Comparison of ENCODE assay signal across 13 cellular contexts in genomic region chr6:170269151-170269872, GRCh38. TPM values are rescaled to one million over a fixed set of nuclear protein-coding genes. Genes with fewer than 3 reads are reported as not detected.
DNase-seq lines count a peak whose midpoint lies in the region; ATAC-seq and TF ChIP-seq lines count a peak whose summit lies in the region.
"Had no signal": no experiment of that assay in that cellular context is flagged by ENCODE, and none has a peak within 500 bp of the region (broad histone marks: within the 10 kb centered on the region; RNA-seq: fewer than 3 reads in every experiment).

No MANE protein-coding gene starts in this region.

- no peak for TF ChIP-seq RAD21 in IMR-90 (IDR thresholded peaks at IDR 0.05; ENCODE audit: low read length)

- H4K20me1 ChIP-seq in IMR-90 (ENCODE audit: insufficient read depth, low read length) = no peaks in the 10 kb centered on the region
- H4K20me1 ChIP-seq in smooth muscle cell (ENCODE audit: low read depth) = no peaks in the 10 kb centered on the region

- 65% methylated on average over 7 of the region's 23 CpGs; no CpG with 5 or more reads in 1 of the 2 experiments for WGBS in IMR-90 (ENCODE audit: extremely low coverage in 2 of 2, insufficient read length in 1 of 2), 2 experiments
- 63% methylated on average over 23 of the region's 23 CpGs for WGBS in smooth muscle cell (ENCODE audit: low lambda C conversion rate)

- CTCF ChIA-PET in IMR-90 (lab: Yijun Ruan, JAX) = interaction anchor here (1.0 kb wide), 1 partner anchor 9 kb away, joined by 3 read pairs; no protein-coding TSS in a partner anchor
- CTCF ChIA-PET in CD8-positive, alpha-beta T cell (lab: Charles Lee) = no interaction called here

- TF ChIP-seq CTCF in IMR-90 (conservative IDR thresholded peaks at IDR 0.05; ENCODE audit: low read depth, low read length) (no peak), smooth muscle cell (IDR thresholded peaks at IDR 0.05; ENCODE audit: borderline replicate concordance, insufficient read depth, poor library complexity, severe bottlenecking) (no peak)
- no peak for TF ChIP-seq CTCF in CD8-positive, alpha-beta T cell (IDR thresholded peaks at IDR 0.05)

- H3K36me3 ChIP-seq in IMR-90 (ENCODE audit: control insufficient read depth, insufficient read depth, low read length) (no peaks in the 10 kb centered on the region), smooth muscle cell (ENCODE audit: low read depth) (no peaks in the 10 kb centered on the region)
- no peaks in the 10 kb centered on the region for H3K36me3 ChIP-seq in CD8-positive, alpha-beta T cell (ENCODE audit: insufficient read depth, low read length)

- H3K9ac ChIP-seq in IMR-90 (ENCODE audit: low read depth, low read length) (no peak overlapping the region), smooth muscle cell (ENCODE audit: low read depth) (no peak overlapping the region)

- no peak overlapping the region for H3K14ac ChIP-seq in IMR-90 (replicated peaks; ENCODE audit: low read depth, low read length)

- H3K36me3 Mint-ChIP-seq in CD8-positive, alpha-beta T cell = peaks cover 10% of the 10 kb centered on the region

- no peaks in the 10 kb centered on the region for H3K79me2 ChIP-seq in smooth muscle cell (ENCODE audit: low read depth)

- no peak overlapping the region for H4K5ac ChIP-seq in IMR-90 (ENCODE audit: low read depth, low read length)

- no peak overlapping the region for H3K4ac ChIP-seq in IMR-90 (ENCODE audit: low read depth, low read length)

- H2AFZ ChIP-seq in IMR-90 (replicated peaks; ENCODE audit: low read length, poor library complexity) (peak overlapping the region; percentile 9), smooth muscle cell (ENCODE audit: low read depth) (no peak overlapping the region)

- in situ Hi-C loops in IMR-90 (cut with MboI; ENCODE audit: low sequenced_read_pairs) = no loop called here

- no peak overlapping the region for H2BK20ac ChIP-seq in IMR-90 (ENCODE audit: low read depth, low read length)

- H3K27ac ChIP-seq in IMR-90 (ENCODE audit: insufficient read depth, low read length) = peak overlapping the region; percentile 17; the same call in 1 of the 2 replicates
- H3K27ac ChIP-seq in smooth muscle cell (ENCODE audit: low read depth) = no peak overlapping the region
- no peak overlapping the region for H3K27ac ChIP-seq in CD8-positive, alpha-beta T cell (ENCODE audit: low read depth, low read length)

- H3K4me1 ChIP-seq in IMR-90 (ENCODE audit: control insufficient read depth, insufficient read depth, low read length) (peaks cover 9% of the 10 kb centered on the region), smooth muscle cell (ENCODE audit: low read depth) (peaks cover 20% of the 10 kb centered on the region)
- peaks cover 25% of the 10 kb centered on the region for H3K4me1 ChIP-seq in CD8-positive, alpha-beta T cell (ENCODE audit: insufficient read depth, low read length)

- no peak overlapping the region for H2BK15ac ChIP-seq in IMR-90 (ENCODE audit: low read depth, low read length)

- no peak overlapping the region for H3K27ac Mint-ChIP-seq in CD8-positive, alpha-beta T cell
- H3K27ac Mint-ChIP-seq: activated naive CD4-positive, alpha-beta T cell treated with anti-CD3 and anti-CD28 coated beads, Interleukin-2, amount 50 U/mL, for 72 hours; stimulated activated effector memory CD8-positive, alpha-beta T cell treated with anti-CD3 and anti-CD28 coated beads, Interleukin-12 subunit alpha, Interleukin-12 subunit beta, amount 100 ng/mL, for 72 hours had no signal

- no peak overlapping the region for H2BK120ac ChIP-seq in IMR-90 (ENCODE audit: low read depth, low read length)

- no peak overlapping the region for H3K18ac ChIP-seq in IMR-90 (ENCODE audit: low read depth, low read length)

- H2AK9ac ChIP-seq in IMR-90 (replicated peaks; ENCODE audit: low read depth, low read length, poor library complexity) = no peak overlapping the region

- POLR2A ChIA-PET in IMR-90 (lab: Charles Lee; ENCODE audit: unreplicated experiment) = interaction anchor here (0.7 kb wide), 1 partner anchor 15 kb away, joined by 3 read pairs; no protein-coding TSS in a partner anchor
- POLR2A ChIA-PET in CD8-positive, alpha-beta T cell (lab: Charles Lee) = no interaction called here

- no peaks in the 10 kb centered on the region for H3K9me1 ChIP-seq in IMR-90 (ENCODE audit: insufficient read depth, low read length)

- H3K56ac ChIP-seq in IMR-90 (ENCODE audit: extremely low read depth, insufficient read depth, low read length) = no peak overlapping the region

- H3K4me3 ChIP-seq in IMR-90 (ENCODE audit: insufficient read depth, low read depth, low read length) (no peak overlapping the region), smooth muscle cell (no peak overlapping the region)
- H3K4me3 ChIP-seq in CD8-positive, alpha-beta T cell (ENCODE audit: low read depth, low read length) = no peak overlapping the region
- H3K4me3 ChIP-seq: GM12878 had no signal

- no TSS peak for BruUV-seq in IMR-90 (replicated peaks; lab: Mats Ljungman, UMichigan)

- no peak overlapping the region for H2BK5ac ChIP-seq in IMR-90 (ENCODE audit: low read depth, low read length, poor library complexity, severe bottlenecking)

- peaks cover 7% of the 10 kb centered on the region; the same call in 1 of the 2 replicates for H3K27me3 ChIP-seq in IMR-90 (ENCODE audit: control insufficient read depth, insufficient read depth, low read length)
- peaks cover 4% of the 10 kb centered on the region for H3K27me3 ChIP-seq in smooth muscle cell (ENCODE audit: low read depth)
- H3K27me3 ChIP-seq in CD8-positive, alpha-beta T cell (ENCODE audit: insufficient read depth, low read length) = no peaks in the 10 kb centered on the region

- no peaks in the 10 kb centered on the region for H3F3A ChIP-seq in smooth muscle cell (ENCODE audit: low read depth)

- H3K9me3 ChIP-seq in IMR-90 (ENCODE audit: control insufficient read depth, insufficient read depth, low read length) = no peaks in the 10 kb centered on the region
- H3K9me3 ChIP-seq in smooth muscle cell (replicated peaks; ENCODE audit: low read depth) = no peaks in the 10 kb centered on the region
- no peaks in the 10 kb centered on the region for H3K9me3 ChIP-seq in CD8-positive, alpha-beta T cell (ENCODE audit: low read length)

- peaks cover 24% of the 10 kb centered on the region for H3K4me1 Mint-ChIP-seq in CD8-positive, alpha-beta T cell (ENCODE audit: low read depth)

- H3K79me1 ChIP-seq in IMR-90 (ENCODE audit: low read depth in 1 of 2, low read length in 2 of 2) = no peaks in the 10 kb centered on the region

- H4K91ac ChIP-seq in IMR-90 (ENCODE audit: insufficient read depth, low read depth, low read length) = no peak overlapping the region

- 0 out of 2 replicates have a peak overlapping the region, but pooled peaks have one; percentile 5 for H3K4me2 ChIP-seq in IMR-90 (ENCODE audit: low read depth, low read length)
- H3K4me2 ChIP-seq in smooth muscle cell = peak overlapping the region; percentile 16

- intact Hi-C loops in IMR-90 (cut with micrococcal nuclease) = no loop called here
- intact Hi-C loops in CD8-positive, alpha-beta T cell (cut with DNase I, micrococcal nuclease) = no loop called here

- dilution Hi-C loops in IMR-90 (cut with HindIII; ENCODE audit: low sequenced_read_pairs, unreplicated experiment) = no loop called here

- no peak overlapping the region for H4K8ac ChIP-seq in IMR-90 (ENCODE audit: low read depth in 2 of 2, low read length in 2 of 2)

- H3K23ac ChIP-seq in IMR-90 (ENCODE audit: low read depth, low read length) = no peak overlapping the region

- TF ChIP-seq POLR2A in IMR-90 (IDR thresholded peaks at IDR 0.05; ENCODE audit: low read depth, low read length) = no peak

- DNase-seq in IMR-90 (no peak), NCI-H2171 treated with DMSO at 0.1 percent for 48 hours (lab: John Stamatoyannopoulos, UW) (peak; percentile 76), islet precursor cell (peak; percentile 79), smooth muscle cell (lab: John Stamatoyannopoulos, UW; ENCODE audit: unreplicated experiment) (no peak)
- DNase-seq in activated naive CD4-positive, alpha-beta T cell treated with anti-CD3 and anti-CD28 coated beads, Interleukin-2, amount 50 U/mL, for 16 hours = no peak
- DNase-seq in CD8-positive, alpha-beta T cell = no peak
- DNase-seq: Kasumi-1, OCI-M1, T-helper 9 cell had no signal

- no peaks in the 10 kb centered on the region for H3K9me3 Mint-ChIP-seq in CD8-positive, alpha-beta T cell
- H3K9me3 Mint-ChIP-seq: stimulated activated effector memory CD8-positive, alpha-beta T cell treated with anti-CD3 and anti-CD28 coated beads, Interleukin-12 subunit alpha, Interleukin-12 subunit beta, amount 100 ng/mL, for 72 hours had no signal

- H2AK5ac ChIP-seq in IMR-90 (ENCODE audit: low read depth, low read length) = no peak overlapping the region

- H3K4me3 Mint-ChIP-seq in CD8-positive, alpha-beta T cell = no peak overlapping the region
- H3K4me3 Mint-ChIP-seq: stimulated activated effector memory CD8-positive, alpha-beta T cell treated with anti-CD3 and anti-CD28 coated beads, Interleukin-12 subunit alpha, Interleukin-12 subunit beta, amount 100 ng/mL, for 72 hours had no signal

- ATAC-seq in IMR-90 (ENCODE audit: low read depth) = peak; percentile 45; the same call in 1 of the 2 replicates
- ATAC-seq in CD8-positive, alpha-beta T cell = no peak
- ATAC-seq in GM21737 (IDR thresholded peaks at IDR 0.05; ENCODE audit: unreplicated experiment) = no peak
- ATAC-seq: activated naive CD4-positive, alpha-beta T cell treated with anti-CD3 and anti-CD28 coated beads, Interleukin-2, amount 50 U/mL, for 72 hours; GM12878; stimulated activated effector memory CD8-positive, alpha-beta T cell treated with anti-CD3 and anti-CD28 coated beads, Interleukin-12 subunit alpha, Interleukin-12 subunit beta, amount 100 ng/mL, for 72 hours had no signal

- H3K27me3 Mint-ChIP-seq in CD8-positive, alpha-beta T cell (ENCODE audit: low read depth) = no peaks in the 10 kb centered on the region

TF ChIP-seq in IMR-90, 13 proteins besides CTCF, POLR2A, EP300 and RAD21 (continues in another document):
- TF ChIP-seq MXI1 (IDR thresholded peaks at IDR 0.05; ENCODE audit: borderline replicate concordance, low read depth, low read length) = no peak

RNA-seq across cellular contexts. Expression of gene DLL1, which starts 21.6 kb away (rescaled TPM):
- total RNA-seq in IMR-90 (2012; rRNA removed) (under 0.01 TPM in 2 replicates), smooth muscle cell (0.27 and 0.36 TPM in 2 replicates)
- polyA plus RNA-seq in IMR-90 (2012; rRNA removed) (0.17 and 0.31 TPM in 2 replicates), smooth muscle cell (0.70 and 0.99 TPM in 2 replicates)
- polyA plus RNA-seq in IMR-90 (2012; cell fraction: cytosol; rRNA removed) = 0.40 TPM in 2 replicates
- 1.1 and 1.4 TPM in 2 replicates for polyA plus RNA-seq in IMR-90 (2012; cell fraction: nucleus; rRNA removed; ENCODE audit: low replicate concordance)
- total RNA-seq in CD8-positive, alpha-beta T cell = 10 to 100 TPM; 17.8 to 19.9 TPM

RNA-seq across cellular contexts. Expression of gene FAM120B, which starts 37.2 kb away (rescaled TPM):
- total RNA-seq in IMR-90 (2012; rRNA removed) = 20.8 and 28.0 TPM in 2 replicates
- 12.6 and 15.3 TPM in 2 replicates for polyA plus RNA-seq in IMR-90 (2012; rRNA removed)
- polyA plus RNA-seq in IMR-90 (2012; cell fraction: cytosol; rRNA removed) = 5.5 and 6.1 TPM in 2 replicates
- 6.5 and 20.3 TPM in 2 replicates for polyA plus RNA-seq in IMR-90 (2012; cell fraction: nucleus; rRNA removed; ENCODE audit: low replicate concordance)
- 17.8 and 22.8 TPM in 2 replicates for total RNA-seq in smooth muscle cell
- 22.2 and 26.3 TPM in 2 replicates for polyA plus RNA-seq in smooth muscle cell
- total RNA-seq in CD8-positive, alpha-beta T cell = 10 to 100 TPM; 24.0 to 25.3 TPM

Comparison
In these comparisons a context has a peak if more than half of its experiments do, and no peak if none do; other contexts are left out.
1. DNase-seq: peak in NCI-H2171 treated with DMSO at 0.1 percent for 48 hours (single experiment) and islet precursor cell (single experiment); none in IMR-90 (single experiment), smooth muscle cell (single experiment), activated naive CD4-positive, alpha-beta T cell treated with anti-CD3 and anti-CD28 coated beads, Interleukin-2, amount 50 U/mL, for 16 hours (single experiment) and CD8-positive, alpha-beta T cell (0 of 7).
2. RNA of gene DLL1, which starts 21.6 kb away (total RNA-seq): 17.8 to 19.9 TPM in CD8-positive, alpha-beta T cell; 0.27 to 0.36 TPM in smooth muscle cell and under 0.01 TPM in IMR-90; every median in the first group is over 10 times any median in the second.